ENCODE assay signal across 29 cellular contexts in the genomic region with DNA sequence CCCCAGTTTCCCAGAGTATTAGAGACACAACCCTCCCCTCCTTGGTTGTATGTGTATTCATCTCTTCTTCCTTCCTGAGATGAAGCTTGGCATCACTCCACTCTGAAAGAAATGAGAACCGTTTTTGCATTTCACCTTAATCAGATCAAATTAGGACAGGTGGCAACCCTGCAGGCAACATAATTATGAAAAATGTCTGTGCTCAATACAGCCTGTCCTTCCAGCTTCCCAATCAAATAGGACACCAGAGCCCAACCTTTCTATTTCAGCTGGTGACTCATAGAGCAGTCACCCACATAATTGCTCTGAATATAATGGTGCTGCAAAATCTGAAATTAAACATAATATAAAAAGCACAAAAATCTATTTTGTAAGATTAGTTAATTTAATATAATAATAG.
DNase-seq lines count a peak whose midpoint lies in the region; ATAC-seq and TF ChIP-seq lines count a peak whose summit lies in the region.
"Had no signal": no experiment of that assay in that cellular context is flagged by ENCODE, and none has a peak within 500 bp of the region (broad histone marks: within the 10 kb centered on the region; RNA-seq: fewer than 3 reads in every experiment).

No MANE protein-coding gene starts in this region.

- H2AFZ ChIP-seq in HCT116 (ENCODE audit: low read depth, low read length, poor library complexity, severe bottlenecking) (no peak overlapping the region), SK-N-SH (ENCODE audit: low read depth) (no peak overlapping the region), fibroblast of lung (ENCODE audit: low read length) (no peak overlapping the region)

- WGBS in SK-N-SH (ENCODE audit: low lambda C conversion rate), result 7% methylated on average over 1 of the region's 1 CpG

- H3K27me3 Mint-ChIP-seq in Caco-2 (ENCODE audit: insufficient read depth, unreplicated experiment), result peaks cover 2% of the 10 kb centered on the region
- H3K27me3 Mint-ChIP-seq: activated T-cell treated with anti-CD3 and anti-CD28 coated beads, Interleukin-2, amount 50 U/mL, for 24 hours; effector memory CD8-positive, alpha-beta T cell had no signal

- no peak overlapping the region for H3K4me3 Mint-ChIP-seq in Caco-2 (ENCODE audit: unreplicated experiment)
- H3K4me3 Mint-ChIP-seq: activated T-cell treated with anti-CD3 and anti-CD28 coated beads, Interleukin-2, amount 50 U/mL, for 24 hours; effector memory CD8-positive, alpha-beta T cell; nephron; stimulated activated effector memory CD8-positive, alpha-beta T cell treated with anti-CD3 and anti-CD28 coated beads, Interleukin-12 subunit alpha, Interleukin-12 subunit beta, amount 100 ng/mL, for 72 hours had no signal

- H3K9me3 ChIP-seq in HCT116 (ENCODE audit: control insufficient read depth in 1 of 2, insufficient read depth in 1 of 2, low read depth in 1 of 2, low read length in 2 of 2), result no peaks in the 10 kb centered on the region
- H3K9me3 ChIP-seq in SK-N-SH, result no peaks in the 10 kb centered on the region
- H3K9me3 ChIP-seq in fibroblast of lung (ENCODE audit: control insufficient read depth, insufficient read depth, low read depth, low read length), result no peaks in the 10 kb centered on the region
- H3K9me3 ChIP-seq in Caco-2, result no peaks in the 10 kb centered on the region
- H3K9me3 ChIP-seq: BLaER1 treated with 17β-estradiol and CSF1 and Interleukin-3, amounts not matched to agents 10 nM and 100 nM; esophagus squamous epithelium; ovary; right atrium auricular region; spleen had no signal

- TF ChIP-seq CTCF in HCT116 (IDR thresholded peaks at IDR 0.05 in 2 of 3, conservative IDR thresholded peaks at IDR 0.05 in 1 of 3; ENCODE audit: borderline replicate concordance in 1 of 3, insufficient read depth in 1 of 3, low read depth in 2 of 3, low read length in 2 of 3), result no peak
- TF ChIP-seq CTCF in SK-N-SH (IDR thresholded peaks at IDR 0.05), result no peak
- TF ChIP-seq CTCF in fibroblast of lung (conservative IDR thresholded peaks at IDR 0.05 in 1 of 2, IDR thresholded peaks at IDR 0.05 in 1 of 2; ENCODE audit: low read depth in 1 of 2, low read length in 2 of 2), result no peak
- TF ChIP-seq CTCF in Caco-2 (IDR thresholded peaks at IDR 0.05; ENCODE audit: insufficient read depth in 1 of 2, low read depth in 1 of 2, low read length in 1 of 2, severe bottlenecking in 1 of 2, unreplicated experiment in 1 of 2), result no peak

- H3K27ac Mint-ChIP-seq in Caco-2 (ENCODE audit: unreplicated experiment), result no peak overlapping the region
- H3K27ac Mint-ChIP-seq: activated T-cell treated with anti-CD3 and anti-CD28 coated beads, Interleukin-2, amount 50 U/mL, for 24 hours; effector memory CD8-positive, alpha-beta T cell; stimulated activated effector memory CD8-positive, alpha-beta T cell treated with anti-CD3 and anti-CD28 coated beads, Interleukin-12 subunit alpha, Interleukin-12 subunit beta, amount 100 ng/mL, for 72 hours had no signal

- DNase-seq in AG20443 (ENCODE audit: low spot score) (peak; percentile 19), HCT116 (ENCODE audit: low read depth, low spot score) (no peak), SK-N-SH (peak; percentile 12), fibroblast of lung (ENCODE audit: low read depth in 2 of 2) (peak; percentile 7 to 17), NCI-H524 treated with DMSO at 0.1 percent for 48 hours (lab: John Stamatoyannopoulos, UW) (no peak), Caco-2 (no peak), NCI-H2081 treated with DMSO at 0.1 percent for 48 hours (lab: John Stamatoyannopoulos, UW) (no peak)
- DNase-seq: activated CD4-positive, alpha-beta T cell treated with anti-CD3 and anti-CD28 coated beads for 4 hours; activated gamma-delta T cell treated with Interleukin-2 at 50 U/mL for 16 hours; activated T-cell treated with anti-CD3 and anti-CD28 coated beads, Interleukin-2, amount 50 U/mL, for 24 hours; brain microvascular endothelial cell; Calu3; effector memory CD8-positive, alpha-beta T cell; esophagus squamous epithelium; islet precursor cell; NCI-H2029 treated with DMSO at 0.1 percent for 48 hours; NCI-H345; ovary; spleen; stimulated activated CD4-positive, alpha-beta T cell treated with anti-CD3 and anti-CD28 coated beads, Interleukin-2, amount 100 ng/mL, for 48 hours had no signal

- H3K9ac ChIP-seq in HCT116 (ENCODE audit: low read length) (no peak overlapping the region), SK-N-SH (no peak overlapping the region), fibroblast of lung (ENCODE audit: insufficient read depth, low read length) (no peak overlapping the region)
- H3K9ac ChIP-seq: BLaER1 treated with 17β-estradiol and CSF1 and Interleukin-3, amounts not matched to agents 10 nM and 100 nM; KMS-11 had no signal

- RAD21 ChIA-PET in HCT116 (lab: Charles Lee; ENCODE audit: low non-redundant PET in 1 of 2, low total read pairs in 2 of 2, uncharacterized antibody in 2 of 2, unreplicated experiment in 2 of 2), result no interaction called here

- TF ChIP-seq POLR2A in HCT116 (IDR thresholded peaks at IDR 0.05; ENCODE audit: borderline replicate concordance, extremely low read depth, insufficient read depth, insufficient read length), result no peak

- no peaks in the 10 kb centered on the region for H3K9me2 ChIP-seq in HCT116 (ENCODE audit: insufficient read depth)
- 0 out of 2 replicates have a peak, but pooled peaks cover 3% of the 10 kb centered on the region for H3K9me2 ChIP-seq in SK-N-SH

- H3K27ac ChIP-seq in HCT116 (ENCODE audit: low read depth, low read length) (no peak overlapping the region), SK-N-SH (ENCODE audit: low read depth in 2 of 2, low read length in 1 of 2) (no peak overlapping the region), fibroblast of lung (ENCODE audit: insufficient read depth, low read length) (no peak overlapping the region)
- H3K27ac ChIP-seq: BLaER1 treated with 17β-estradiol and CSF1 and Interleukin-3, amounts not matched to agents 10 nM and 100 nM; brain microvascular endothelial cell; coronary artery; esophagus squamous epithelium; KMS-11; ovary; right atrium auricular region; SK-N-MC; spleen had no signal

- H3K4me2 ChIP-seq in HCT116 (ENCODE audit: low read length) (no peak overlapping the region), SK-N-SH (no peak overlapping the region), fibroblast of lung (ENCODE audit: extremely low read depth, insufficient read depth, low read length) (no peak overlapping the region)
- H3K4me2 ChIP-seq: BLaER1 treated with 17β-estradiol and CSF1 and Interleukin-3, amounts not matched to agents 10 nM and 100 nM; KMS-11 had no signal

- H4K20me1 ChIP-seq in HCT116 (ENCODE audit: insufficient read depth) (no peaks in the 10 kb centered on the region), SK-N-SH (ENCODE audit: insufficient read depth) (no peaks in the 10 kb centered on the region), fibroblast of lung (ENCODE audit: control insufficient read depth, extremely low read depth, insufficient read depth, low read length) (no peaks in the 10 kb centered on the region)
- H4K20me1 ChIP-seq: BLaER1 treated with 17β-estradiol and CSF1 and Interleukin-3, amounts not matched to agents 10 nM and 100 nM had no signal

- H3K4me1 ChIP-seq in HCT116 (ENCODE audit: control insufficient read depth in 1 of 2, insufficient read depth in 2 of 2, low read length in 2 of 2) (0 out of 4 replicates have a peak, but pooled peaks cover 0 to 2% of the 10 kb centered on the region in 2 experiments), SK-N-SH (ENCODE audit: control insufficient read depth in 1 of 2, insufficient read depth in 2 of 2, low read depth in 1 of 2, low read length in 1 of 2) (peaks cover 0 to 5% of the 10 kb centered on the region in 2 experiments; a peak in 2 of 4 replicates), fibroblast of lung (ENCODE audit: control insufficient read depth, extremely low read depth, insufficient read depth, low read length) (no peaks in the 10 kb centered on the region), Caco-2 (no peaks in the 10 kb centered on the region)
- H3K4me1 ChIP-seq: BLaER1 treated with 17β-estradiol and CSF1 and Interleukin-3, amounts not matched to agents 10 nM and 100 nM; right atrium auricular region; spleen had no signal

- POLR2A ChIA-PET in HCT116 (lab: Charles Lee) (no interaction called here), SK-N-SH (lab: Yijun Ruan, JAX) (no interaction called here), Caco-2 (lab: Charles Lee) (no interaction called here)

- H3K4me1 Mint-ChIP-seq in Caco-2 (ENCODE audit: low read depth, unreplicated experiment), result no peaks in the 10 kb centered on the region
- H3K4me1 Mint-ChIP-seq: stimulated activated effector memory CD8-positive, alpha-beta T cell treated with anti-CD3 and anti-CD28 coated beads, Interleukin-12 subunit alpha, Interleukin-12 subunit beta, amount 100 ng/mL, for 72 hours had no signal

- TF ChIP-seq EP300 in SK-N-SH (IDR thresholded peaks at IDR 0.05; ENCODE audit: borderline replicate concordance in 1 of 2, low read depth in 1 of 2, low read length in 1 of 2), result no peak

- H3K27me3 ChIP-seq in HCT116 (ENCODE audit: insufficient read depth, low read length), result no peaks in the 10 kb centered on the region
- H3K27me3 ChIP-seq in SK-N-SH (ENCODE audit: insufficient read depth), result no peaks in the 10 kb centered on the region
- no peaks in the 10 kb centered on the region for H3K27me3 ChIP-seq in fibroblast of lung (ENCODE audit: control insufficient read depth, insufficient read depth, low read length)
- no peaks in the 10 kb centered on the region for H3K27me3 ChIP-seq in Caco-2 (replicated peaks; ENCODE audit: control insufficient read depth, insufficient read depth, low read length)
- H3K27me3 ChIP-seq: BLaER1 treated with 17β-estradiol and CSF1 and Interleukin-3, amounts not matched to agents 10 nM and 100 nM; brain microvascular endothelial cell; esophagus squamous epithelium; ovary; right atrium auricular region; spleen had no signal

- BruUV-seq in HCT116 (replicated peaks; lab: Mats Ljungman, UMichigan) (no TSS peak), Caco-2 (replicated peaks; lab: Mats Ljungman, UMichigan) (no TSS peak)

- TF ChIP-seq RAD21 in HCT116 (IDR thresholded peaks at IDR 0.05; ENCODE audit: low read depth) (no peak), SK-N-SH (IDR thresholded peaks at IDR 0.05; ENCODE audit: low read length) (no peak)

- CTCF ChIA-PET in HCT116 (lab: Charles Lee) (no interaction called here), SK-N-SH (lab: Yijun Ruan, JAX) (interaction anchor here (1.2 kb wide), 1 partner anchor 190 kb away, joined by 3 read pairs; no protein-coding TSS in a partner anchor), Caco-2 (lab: Charles Lee) (no interaction called here)

- H3K9me3 Mint-ChIP-seq in Caco-2 (ENCODE audit: unreplicated experiment), result no peaks in the 10 kb centered on the region
- H3K9me3 Mint-ChIP-seq: activated T-cell treated with anti-CD3 and anti-CD28 coated beads, Interleukin-2, amount 50 U/mL, for 24 hours; nephron; stimulated activated effector memory CD8-positive, alpha-beta T cell treated with anti-CD3 and anti-CD28 coated beads, Interleukin-12 subunit alpha, Interleukin-12 subunit beta, amount 100 ng/mL, for 72 hours had no signal

- H3K36me3 ChIP-seq in HCT116 (ENCODE audit: control insufficient read depth in 1 of 2, insufficient read depth in 2 of 2, low read length in 2 of 2) (no peaks in the 10 kb centered on the region), SK-N-SH (replicated peaks in 1 of 2; ENCODE audit: control insufficient read depth in 1 of 2, insufficient read depth in 2 of 2, low read length in 1 of 2) (no peaks in the 10 kb centered on the region), fibroblast of lung (ENCODE audit: control insufficient read depth, insufficient read depth, low read length) (no peaks in the 10 kb centered on the region), Caco-2 (ENCODE audit: control insufficient read depth, insufficient read depth, low read length) (no peaks in the 10 kb centered on the region)
- H3K36me3 ChIP-seq: BLaER1 treated with 17β-estradiol and CSF1 and Interleukin-3, amounts not matched to agents 10 nM and 100 nM; brain microvascular endothelial cell; esophagus squamous epithelium; ovary; right atrium auricular region; spleen had no signal

- ATAC-seq in HCT116 (no peak), GM19035 (IDR thresholded peaks at IDR 0.05; ENCODE audit: unreplicated experiment) (no peak)
- ATAC-seq: effector memory CD8-positive, alpha-beta T cell; Panc1; stimulated activated effector memory CD8-positive, alpha-beta T cell treated with anti-CD3 and anti-CD28 coated beads, Interleukin-12 subunit alpha, Interleukin-12 subunit beta, amount 100 ng/mL, for 72 hours had no signal

- intact Hi-C loops in HCT116 (cut with micrococcal nuclease) (no loop called here), Caco-2 (cut with micrococcal nuclease; ENCODE audit: unreplicated experiment) (no loop called here)

- H3K79me2 ChIP-seq in HCT116 (ENCODE audit: insufficient read depth, low read length) (no peaks in the 10 kb centered on the region), SK-N-SH (ENCODE audit: insufficient read depth) (no peaks in the 10 kb centered on the region), fibroblast of lung (ENCODE audit: control insufficient read depth, insufficient read depth, low read length) (no peaks in the 10 kb centered on the region)

- no peaks in the 10 kb centered on the region for H3F3A ChIP-seq in SK-N-SH (replicated peaks; ENCODE audit: insufficient read depth)

- H3K36me3 Mint-ChIP-seq in Caco-2 (ENCODE audit: insufficient read depth, unreplicated experiment), result no peaks in the 10 kb centered on the region
- H3K36me3 Mint-ChIP-seq: stimulated activated effector memory CD8-positive, alpha-beta T cell treated with anti-CD3 and anti-CD28 coated beads, Interleukin-12 subunit alpha, Interleukin-12 subunit beta, amount 100 ng/mL, for 72 hours had no signal

- H3K4me3 ChIP-seq in HCT116 (replicated peaks in 1 of 2; ENCODE audit: low read depth in 1 of 2, low read length in 2 of 2) (no peak overlapping the region), SK-N-SH (ENCODE audit: low read depth in 2 of 2, low read length in 1 of 2) (no peak overlapping the region), fibroblast of lung (replicated peaks in 1 of 4; ENCODE audit: control extremely low read depth in 1 of 4, insufficient read depth in 1 of 4, low read depth in 3 of 4, low read length in 4 of 4) (no peak overlapping the region), Caco-2 (ENCODE audit: low read depth, low read length) (no peak overlapping the region)
- H3K4me3 ChIP-seq: BLaER1 treated with 17β-estradiol and CSF1 and Interleukin-3, amounts not matched to agents 10 nM and 100 nM; coronary artery; esophagus squamous epithelium; ovary; right atrium auricular region; SK-N-MC; spleen had no signal

Comparison
In these comparisons a context has a peak if more than half of its experiments do, and no peak if none do; other contexts are left out.
1. DNase-seq: peak in AG20443 (single experiment), SK-N-SH (single experiment) and fibroblast of lung (2 of 2); none in HCT116 (single experiment), NCI-H524 treated with DMSO at 0.1 percent for 48 hours (single experiment), Caco-2 (0 of 2) and NCI-H2081 treated with DMSO at 0.1 percent for 48 hours (single experiment).